Comparison of ENCODE assay signal across 16 cellular contexts in genomic region chr1:54859687-54860391, GRCh38. TPM values are rescaled to one million over a fixed set of nuclear protein-coding genes. Genes with fewer than 3 reads are reported as not detected.
DNase-seq lines count a peak whose midpoint lies in the region; ATAC-seq and TF ChIP-seq lines count a peak whose summit lies in the region.
"Had no signal": no experiment of that assay in that cellular context is flagged by ENCODE, and none has a peak within 500 bp of the region (broad histone marks: within the 10 kb centered on the region; RNA-seq: fewer than 3 reads in every experiment).

No MANE protein-coding gene starts in this region.

- ATAC-seq in activated CD4-positive, CD25-positive, alpha-beta regulatory T cell treated with anti-CD3 and anti-CD28 coated beads, Interleukin-2, amount 50 U/mL, for 24 hours: no peak

- H3K27ac ChIP-seq in coronary artery (no peak overlapping the region), vagina (no peak overlapping the region)
- H3K27ac ChIP-seq: epithelial cell of prostate, thoracic aorta had no signal

- intact Hi-C loops in vagina (cut with DNase I): no loop called here

- DNase-seq in T-helper 2 cell treated with Interferon-gamma antibody and Interleukin-4, amounts not matched to agents 5 μg/mL and 100 μg/mL, for 36 hours (ENCODE audit: low spot score): no peak
- DNase-seq in T-helper 2 cell (no peak), SIG-M5 (lab: John Stamatoyannopoulos, UW) (peak; percentile 56), erythroblast (lab: John Stamatoyannopoulos, UW) (peak; percentile 15 to 43), renal cortical epithelial cell (ENCODE audit: low read depth) (peak; percentile 33), coronary artery (ENCODE audit: low spot score) (no peak), vagina (ENCODE audit: extremely low spot score in 2 of 2) (no peak)
- DNase-seq: activated naive CD4-positive, alpha-beta T cell treated with anti-CD3 and anti-CD28 coated beads for 36 hours; central memory CD4-positive, alpha-beta T cell; hypothalamus; NCI-H2081 treated with DMSO at 0.1 percent for 48 hours had no signal

- peaks cover 55% of the 10 kb centered on the region for H3K36me3 Mint-ChIP-seq in T-helper 2 cell treated with Interferon-gamma antibody and Interleukin-4, amounts not matched to agents 5 μg/mL and 100 μg/mL, for 36 hours (ENCODE audit: low read depth)

- no peaks in the 10 kb centered on the region for H3K27me3 Mint-ChIP-seq in T-helper 2 cell treated with Interferon-gamma antibody and Interleukin-4, amounts not matched to agents 5 μg/mL and 100 μg/mL, for 36 hours (ENCODE audit: low read depth)
- H3K27me3 Mint-ChIP-seq: IgD-negative memory B cell had no signal

- peaks cover 17% of the 10 kb centered on the region for H3K4me1 ChIP-seq in vagina

- H3K4me3 ChIP-seq in coronary artery: no peak overlapping the region
- H3K4me3 ChIP-seq in vagina: no peak overlapping the region
- H3K4me3 ChIP-seq: smooth muscle cell, thoracic aorta had no signal

- peak overlapping the region; percentile 44 for H3K27ac Mint-ChIP-seq in T-helper 2 cell treated with Interferon-gamma antibody and Interleukin-4, amounts not matched to agents 5 μg/mL and 100 μg/mL, for 36 hours
- H3K27ac Mint-ChIP-seq: activated naive CD4-positive, alpha-beta T cell treated with anti-CD3 and anti-CD28 coated beads for 36 hours; IgD-negative memory B cell had no signal

- H3K9me3 Mint-ChIP-seq in T-helper 2 cell treated with Interferon-gamma antibody and Interleukin-4, amounts not matched to agents 5 μg/mL and 100 μg/mL, for 36 hours: no peaks in the 10 kb centered on the region
- H3K9me3 Mint-ChIP-seq: activated naive CD4-positive, alpha-beta T cell treated with anti-CD3 and anti-CD28 coated beads for 36 hours; IgD-negative memory B cell had no signal

- H3K36me3 ChIP-seq in vagina: peaks cover 0 to 13% of the 10 kb centered on the region in 2 donors

- H3K27me3 ChIP-seq in vagina: no peaks in the 10 kb centered on the region

- H3K4me1 Mint-ChIP-seq in T-helper 2 cell treated with Interferon-gamma antibody and Interleukin-4, amounts not matched to agents 5 μg/mL and 100 μg/mL, for 36 hours (ENCODE audit: low read depth): peaks cover 10% of the 10 kb centered on the region

- H3K9me3 ChIP-seq in vagina: no peaks in the 10 kb centered on the region
- H3K9me3 ChIP-seq: thoracic aorta had no signal

- no peak for TF ChIP-seq CTCF in coronary artery (IDR thresholded peaks at IDR 0.05)
- TF ChIP-seq CTCF in vagina (IDR thresholded peaks at IDR 0.05): no peak

- TF ChIP-seq POLR2A in erythroblast (IDR thresholded peaks at IDR 0.05; ENCODE audit: low read length) (no peak), vagina (IDR thresholded peaks at IDR 0.05) (no peak)

- H3K4me3 Mint-ChIP-seq in T-helper 2 cell treated with Interferon-gamma antibody and Interleukin-4, amounts not matched to agents 5 μg/mL and 100 μg/mL, for 36 hours: no peak overlapping the region
- H3K4me3 Mint-ChIP-seq: activated naive CD4-positive, alpha-beta T cell treated with anti-CD3 and anti-CD28 coated beads for 36 hours; IgD-negative memory B cell had no signal

RNA-seq across cellular contexts. Expression of gene DHCR24, which starts 27.2 kb away (rescaled TPM):
- total RNA-seq in renal cortical epithelial cell (383 and 608 TPM in 2 replicates), vagina (141 TPM)

RNA-seq across cellular contexts. Expression of gene TTC22, which starts 58.7 kb away (rescaled TPM):
- total RNA-seq in renal cortical epithelial cell: 6.9 and 10.3 TPM in 2 replicates
- 43.5 TPM for total RNA-seq in vagina

Comparison
In these comparisons a context has a peak if more than half of its experiments do, and no peak if none do; other contexts are left out.
1. DNase-seq: peak in SIG-M5 (single experiment), erythroblast (2 of 2) and renal cortical epithelial cell (single experiment); none in T-helper 2 cell treated with Interferon-gamma antibody and Interleukin-4, amounts not matched to agents 5 μg/mL and 100 μg/mL, for 36 hours (single experiment), T-helper 2 cell (0 of 5), coronary artery (single experiment) and vagina (0 of 2).